ENCODE assay signal across 16 cellular contexts in the genomic region with DNA sequence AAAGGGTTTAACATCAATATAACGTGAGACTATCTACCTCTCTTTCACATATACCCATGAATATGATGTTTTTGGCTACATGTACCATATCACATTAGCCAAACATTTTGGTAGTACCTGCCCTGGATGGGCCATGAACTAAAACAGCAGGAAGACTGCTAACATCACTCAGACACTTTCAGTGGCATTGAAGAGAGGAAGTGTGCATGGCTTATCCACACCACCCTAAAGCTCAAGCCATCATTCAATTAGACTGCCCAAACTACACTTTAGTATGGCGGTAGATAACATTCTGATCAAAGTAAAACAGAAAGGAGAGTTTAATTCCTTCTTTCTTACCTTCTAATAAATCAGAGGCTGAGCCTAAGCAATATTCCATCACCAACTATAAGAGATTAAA.
DNase-seq lines count a peak whose midpoint lies in the region; ATAC-seq, FAIRE-seq and TF ChIP-seq lines count a peak whose summit lies in the region.
"Had no signal": no experiment of that assay in that cellular context is flagged by ENCODE, and none has a peak within 500 bp of the region (broad histone marks: within the 10 kb centered on the region; RNA-seq: fewer than 3 reads in every experiment).

No MANE protein-coding gene starts in this region.

- TF ChIP-seq POLR2A in GM12891 (IDR thresholded peaks at IDR 0.05; ENCODE audit: low read depth, low read length): no peak

- H2AFZ ChIP-seq in Karpas-422 (ENCODE audit: low read length): no peak overlapping the region

- in situ Hi-C loops in KBM-7 (cut with MboI; ENCODE audit: low pct_unique_long_range_greater_than_20kb, low sequenced_read_pairs): no loop called here

- peaks cover 44% of the 10 kb centered on the region for H3K4me1 ChIP-seq in Karpas-422 (ENCODE audit: low read length)

- H3K9me3 ChIP-seq in Karpas-422 (ENCODE audit: low read length): no peaks in the 10 kb centered on the region

- DNase-seq in GM12891 (ENCODE audit: insufficient read length, low spot score): no peak
- peak; percentile 74 for DNase-seq in Karpas-422
- no peak for DNase-seq in effector memory CD8-positive, alpha-beta T cell
- DNase-seq in NCI-H1436 (lab: John Stamatoyannopoulos, UW): no peak
- DNase-seq in KBM-7: no peak
- DNase-seq in activated gamma-delta T cell (lab: John Stamatoyannopoulos, UW): no peak
- no peak for DNase-seq in NCI-H345 (lab: John Stamatoyannopoulos, UW)
- DNase-seq: activated CD8-positive, alpha-beta memory T cell treated with anti-CD3 and anti-CD28 coated beads for 24 hours; C1 segment of cervical spinal cord; NCI-H2171 had no signal

- no peaks in the 10 kb centered on the region for H4K20me1 ChIP-seq in Karpas-422 (ENCODE audit: insufficient read depth, low read depth, low read length)

- H3K9me3 Mint-ChIP-seq in effector memory CD8-positive, alpha-beta T cell: no peaks in the 10 kb centered on the region
- H3K9me3 Mint-ChIP-seq: T-helper 1 cell treated with Interleukin-12 subunit alpha and Interleukin-12 subunit beta and Interleukin-4 antibody, amounts not matched to agents 30 μg/mL and 1 μg/mL, for 36 hours had no signal

- peak; percentile 48 for ATAC-seq in GM21529 (IDR thresholded peaks at IDR 0.05; ENCODE audit: unreplicated experiment)
- no peak for ATAC-seq in effector memory CD8-positive, alpha-beta T cell (replicated peaks)
- ATAC-seq: Panc1 had no signal

- peaks cover 63% of the 10 kb centered on the region for H3K36me3 Mint-ChIP-seq in effector memory CD8-positive, alpha-beta T cell (ENCODE audit: insufficient read depth)

- H3K4me3 ChIP-seq in Karpas-422 (ENCODE audit: low read length): no peak overlapping the region
- H3K4me3 ChIP-seq: lung had no signal

- H3K27ac ChIP-seq in Karpas-422 (ENCODE audit: low read length): peak overlapping the region; percentile 96

- peak; percentile 96 for FAIRE-seq in GM12891 (lab: Jason Lieb, UNC)
- FAIRE-seq: H1 had no signal

- H3K27me3 ChIP-seq in Karpas-422 (ENCODE audit: low read length): no peaks in the 10 kb centered on the region

- no peaks in the 10 kb centered on the region for H3K9me2 ChIP-seq in Karpas-422 (replicated peaks; ENCODE audit: insufficient read depth, low read length)

- H3K9ac ChIP-seq in Karpas-422 (ENCODE audit: low read length): peak overlapping the region; percentile 51; the same call in 1 of the 2 replicates

- peaks cover 23% of the 10 kb centered on the region for H3K36me3 ChIP-seq in Karpas-422 (ENCODE audit: insufficient read depth, low read length)

- H3K27me3 Mint-ChIP-seq in effector memory CD8-positive, alpha-beta T cell: no peaks in the 10 kb centered on the region
- H3K27me3 Mint-ChIP-seq: activated naive CD8-positive, alpha-beta T cell had no signal

- peaks cover 24% of the 10 kb centered on the region for H3K79me2 ChIP-seq in Karpas-422 (ENCODE audit: low read length)

- peaks cover 0 to 4% of the 10 kb centered on the region in 2 donors for H3K4me1 Mint-ChIP-seq in effector memory CD8-positive, alpha-beta T cell (ENCODE audit: low read depth in 2 of 2)

- no peak overlapping the region for H3K4me3 Mint-ChIP-seq in effector memory CD8-positive, alpha-beta T cell
- H3K4me3 Mint-ChIP-seq: activated naive CD8-positive, alpha-beta T cell; T-helper 1 cell treated with Interleukin-12 subunit alpha and Interleukin-12 subunit beta and Interleukin-4 antibody, amounts not matched to agents 30 μg/mL and 1 μg/mL, for 36 hours had no signal

- H3K27ac Mint-ChIP-seq in effector memory CD8-positive, alpha-beta T cell: peak overlapping the region; percentile 69 to 87
- H3K27ac Mint-ChIP-seq: activated naive CD8-positive, alpha-beta T cell; T-helper 1 cell treated with Interleukin-12 subunit alpha and Interleukin-12 subunit beta and Interleukin-4 antibody, amounts not matched to agents 30 μg/mL and 1 μg/mL, for 36 hours had no signal

- H3K4me2 ChIP-seq in Karpas-422 (ENCODE audit: low read depth, low read length, poor library complexity, severe bottlenecking): peak overlapping the region; percentile 64

TF ChIP-seq in GM12891, 5 proteins besides CTCF, POLR2A, EP300 and RAD21:
- peak; percentile 93 for TF ChIP-seq SPI1 (IDR thresholded peaks at IDR 0.05; ENCODE audit: low read depth, low read length)
- no peak for TF ChIP-seq TAF1 (IDR thresholded peaks at IDR 0.05; ENCODE audit: low read depth, low read length)
TF ChIP-seq in GM12891: peak in this region for 1.
